9 cellular contexts compared by ENCODE assay signal in the genomic region with DNA sequence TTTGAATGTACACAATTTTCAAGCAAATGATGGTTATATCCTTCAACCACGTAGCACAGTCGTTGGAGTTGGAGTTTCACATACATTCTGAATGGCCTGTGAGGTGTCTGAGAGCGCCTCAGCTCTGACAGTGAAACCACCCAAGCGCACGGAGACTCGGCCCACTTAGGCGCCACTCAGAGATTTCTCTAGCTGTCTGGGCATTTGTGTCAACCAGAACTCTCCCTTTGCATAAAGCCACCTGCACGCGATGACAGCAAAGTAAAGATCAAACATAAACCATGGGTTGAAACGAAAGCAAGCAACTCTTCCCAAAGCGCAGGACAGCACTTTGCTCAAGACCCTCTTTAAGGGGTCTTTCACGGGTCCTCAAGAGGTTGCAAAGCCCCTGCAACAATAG. TPM values are rescaled to one million over a fixed set of nuclear protein-coding genes. Genes with fewer than 3 reads are reported as not detected.
A peak's percentile ranks its signal among the peaks of the same experiment; 100 is the strongest.
DNase-seq lines count a peak whose midpoint lies in the region; ATAC-seq and TF ChIP-seq lines count a peak whose summit lies in the region.
"Had no signal": no experiment of that assay in that cellular context is flagged by ENCODE, and none has a peak within 500 bp of the region (broad histone marks: within the 10 kb centered on the region; RNA-seq: fewer than 3 reads in every experiment).

No MANE protein-coding gene starts in this region.

- H3K9me2 ChIP-seq in neural cell (ENCODE audit: insufficient read depth, low read length) = no peaks in the 10 kb centered on the region

- H3K4me2 ChIP-seq in neural cell (ENCODE audit: low read length) = no peak overlapping the region

- no peaks in the 10 kb centered on the region for H3K27me3 Mint-ChIP-seq in Caco-2 (ENCODE audit: insufficient read depth, unreplicated experiment)
- H3K27me3 Mint-ChIP-seq in central memory CD8-positive, alpha-beta T cell = peaks cover 87% of the 10 kb centered on the region

- ATAC-seq in GM21423 (IDR thresholded peaks at IDR 0.05; ENCODE audit: unreplicated experiment) = peak; percentile 65
- no peak for ATAC-seq in central memory CD8-positive, alpha-beta T cell (replicated peaks; ENCODE audit: extremely low read depth, poor library complexity, severe bottlenecking)
- no peak for ATAC-seq in GM18858 (IDR thresholded peaks at IDR 0.05; ENCODE audit: unreplicated experiment)
- ATAC-seq in HG02938 (IDR thresholded peaks at IDR 0.05; ENCODE audit: unreplicated experiment) = no peak

- H3K27me3 ChIP-seq in Caco-2 (replicated peaks; ENCODE audit: control insufficient read depth, insufficient read depth, low read length) (no peaks in the 10 kb centered on the region), neural cell (ENCODE audit: insufficient read depth, low read depth, low read length) (peaks cover 69% of the 10 kb centered on the region)

- H3K27ac Mint-ChIP-seq in Caco-2 (ENCODE audit: unreplicated experiment) = peak overlapping the region; percentile 91
- no peak overlapping the region for H3K27ac Mint-ChIP-seq in central memory CD8-positive, alpha-beta T cell (ENCODE audit: low read depth)

- no peak for TF ChIP-seq EP300 in neural cell (conservative IDR thresholded peaks at IDR 0.05; ENCODE audit: poor library complexity, severe bottlenecking)

- no peaks in the 10 kb centered on the region for H3K79me2 ChIP-seq in neural cell (replicated peaks; ENCODE audit: insufficient read depth, low read length)

- DNase-seq in Caco-2 (no peak), AG08395 (ENCODE audit: low spot score) (no peak), NCI-H2171 (lab: John Stamatoyannopoulos, UW) (no peak)
- DNase-seq in central memory CD8-positive, alpha-beta T cell (ENCODE audit: low spot score in 2 of 2) = no peak

- peak overlapping the region; percentile 98 for H3K4me3 Mint-ChIP-seq in Caco-2 (ENCODE audit: unreplicated experiment)
- H3K4me3 Mint-ChIP-seq in central memory CD8-positive, alpha-beta T cell = peak overlapping the region; percentile 70

- TF ChIP-seq CTCF in Caco-2 (IDR thresholded peaks at IDR 0.05; ENCODE audit: insufficient read depth in 1 of 2, low read depth in 1 of 2, low read length in 1 of 2, severe bottlenecking in 1 of 2, unreplicated experiment in 1 of 2) (no peak), neural cell (IDR thresholded peaks at IDR 0.05; ENCODE audit: poor library complexity, severe bottlenecking) (no peak)

- no peaks in the 10 kb centered on the region for H4K20me1 ChIP-seq in neural cell (ENCODE audit: insufficient read depth)

- TF ChIP-seq RAD21 in neural cell (conservative IDR thresholded peaks at IDR 0.05) = no peak

- peaks cover 45% of the 10 kb centered on the region for H3K4me1 Mint-ChIP-seq in Caco-2 (ENCODE audit: low read depth, unreplicated experiment)
- H3K4me1 Mint-ChIP-seq in central memory CD8-positive, alpha-beta T cell = peaks cover 6% of the 10 kb centered on the region

- H3K4me3 ChIP-seq in Caco-2 (ENCODE audit: low read depth, low read length) = peak overlapping the region; percentile 57; the same call in 1 of the 2 replicates
- H3K4me3 ChIP-seq in neural cell (ENCODE audit: low read length) = peak overlapping the region; percentile 68

- H3K4me1 ChIP-seq in Caco-2 = peaks cover 36% of the 10 kb centered on the region

- H3K9me3 ChIP-seq in Caco-2 (no peaks in the 10 kb centered on the region), neural cell (ENCODE audit: low read length) (no peaks in the 10 kb centered on the region)

- BruUV-seq in Caco-2 (replicated peaks; lab: Mats Ljungman, UMichigan) = TSS peak; percentile 44

- no peak overlapping the region for H3K9ac ChIP-seq in neural cell (ENCODE audit: low read length)

- no peaks in the 10 kb centered on the region for H3K9me3 Mint-ChIP-seq in Caco-2 (ENCODE audit: unreplicated experiment)
- no peaks in the 10 kb centered on the region for H3K9me3 Mint-ChIP-seq in central memory CD8-positive, alpha-beta T cell

- no peaks in the 10 kb centered on the region for H3K36me3 ChIP-seq in Caco-2 (ENCODE audit: control insufficient read depth, insufficient read depth, low read length)
- H3K36me3 ChIP-seq in neural cell (ENCODE audit: insufficient read depth, low read length) = no peaks in the 10 kb centered on the region

- H3K27ac ChIP-seq in neural cell (ENCODE audit: low read length) = no peak overlapping the region

- POLR2A ChIA-PET in Caco-2 (lab: Charles Lee) = interaction anchor here (0.6 to 1.3 kb wide), 4 partner anchors 9 to 557 kb away, joined by 3 to 8 read pairs (median 4); no protein-coding TSS in a partner anchor

- CTCF ChIA-PET in Caco-2 (lab: Charles Lee) = interaction anchor here (1.4 to 2.7 kb wide), 4 partner anchors 9 to 130 kb away, joined by 3 to 17 read pairs (median 16); no protein-coding TSS in a partner anchor

- peaks cover 10% of the 10 kb centered on the region for H3K36me3 Mint-ChIP-seq in Caco-2 (ENCODE audit: insufficient read depth, unreplicated experiment)
- H3K36me3 Mint-ChIP-seq in central memory CD8-positive, alpha-beta T cell (ENCODE audit: insufficient read depth) = no peaks in the 10 kb centered on the region

- H2AFZ ChIP-seq in neural cell (ENCODE audit: low read depth, low read length) = no peak overlapping the region

- intact Hi-C loops in Caco-2 (cut with micrococcal nuclease; ENCODE audit: unreplicated experiment) = loop anchor here (1.0 to 5.0 kb wide), 2 partner anchors 9 to 43 kb away; no protein-coding TSS in a partner anchor

- no peaks in the 10 kb centered on the region for H3F3A ChIP-seq in neural cell (ENCODE audit: insufficient read depth, low read length, poor library complexity, severe bottlenecking)

TF ChIP-seq in neural cell, 6 proteins besides CTCF, POLR2A, EP300 and RAD21:
- TF ChIP-seq MXI1 (conservative IDR thresholded peaks at IDR 0.05; ENCODE audit: poor library complexity, severe bottlenecking) (no peak), SMC3 (conservative IDR thresholded peaks at IDR 0.05; ENCODE audit: poor library complexity) (no peak), EZH2 (IDR thresholded peaks at IDR 0.05; ENCODE audit: borderline replicate concordance, insufficient read depth, low read length, poor library complexity, severe bottlenecking) (no peak), POLR2AphosphoS5 (IDR thresholded peaks at IDR 0.05) (no peak), TAF1 (IDR thresholded peaks at IDR 0.05; ENCODE audit: low read depth) (no peak)
- TF ChIP-seq, protein P1, sequence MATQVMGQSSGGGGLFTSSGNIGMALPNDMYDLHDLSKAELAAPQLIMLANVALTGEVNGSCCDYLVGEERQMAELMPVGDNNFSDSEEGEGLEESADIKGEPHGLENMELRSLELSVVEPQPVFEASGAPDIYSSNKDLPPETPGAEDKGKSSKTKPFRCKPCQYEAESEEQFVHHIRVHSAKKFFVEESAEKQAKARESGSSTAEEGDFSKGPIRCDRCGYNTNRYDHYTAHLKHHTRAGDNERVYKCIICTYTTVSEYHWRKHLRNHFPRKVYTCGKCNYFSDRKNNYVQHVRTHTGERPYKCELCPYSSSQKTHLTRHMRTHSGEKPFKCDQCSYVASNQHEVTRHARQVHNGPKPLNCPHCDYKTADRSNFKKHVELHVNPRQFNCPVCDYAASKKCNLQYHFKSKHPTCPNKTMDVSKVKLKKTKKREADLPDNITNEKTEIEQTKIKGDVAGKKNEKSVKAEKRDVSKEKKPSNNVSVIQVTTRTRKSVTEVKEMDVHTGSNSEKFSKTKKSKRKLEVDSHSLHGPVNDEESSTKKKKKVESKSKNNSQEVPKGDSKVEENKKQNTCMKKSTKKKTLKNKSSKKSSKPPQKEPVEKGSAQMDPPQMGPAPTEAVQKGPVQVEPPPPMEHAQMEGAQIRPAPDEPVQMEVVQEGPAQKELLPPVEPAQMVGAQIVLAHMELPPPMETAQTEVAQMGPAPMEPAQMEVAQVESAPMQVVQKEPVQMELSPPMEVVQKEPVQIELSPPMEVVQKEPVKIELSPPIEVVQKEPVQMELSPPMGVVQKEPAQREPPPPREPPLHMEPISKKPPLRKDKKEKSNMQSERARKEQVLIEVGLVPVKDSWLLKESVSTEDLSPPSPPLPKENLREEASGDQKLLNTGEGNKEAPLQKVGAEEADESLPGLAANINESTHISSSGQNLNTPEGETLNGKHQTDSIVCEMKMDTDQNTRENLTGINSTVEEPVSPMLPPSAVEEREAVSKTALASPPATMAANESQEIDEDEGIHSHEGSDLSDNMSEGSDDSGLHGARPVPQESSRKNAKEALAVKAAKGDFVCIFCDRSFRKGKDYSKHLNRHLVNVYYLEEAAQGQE (IDR thresholded peaks at IDR 0.05; ENCODE audit: borderline replicate concordance) = no peak

RNA-seq across cellular contexts. Expression of gene SLC6A4, which starts 0.5 kb away (rescaled TPM):
- total RNA-seq in Caco-2 (2022) = 15.0 and 20.6 TPM in 2 replicates
- 1.1 TPM in 2 replicates for polyA plus RNA-seq in neural cell
- not detected in 2 replicates for polyA minus RNA-seq in neural cell
- total RNA-seq: NCI-H460 had no signal

RNA-seq across cellular contexts. Expression of gene BLMH, which starts 56.8 kb away (rescaled TPM):
- 56.1 and 57.4 TPM in 2 replicates for total RNA-seq in Caco-2 (2022)
- 44.3 and 53.7 TPM in 2 replicates for polyA plus RNA-seq in neural cell
- 44.1 and 44.8 TPM in 2 replicates for polyA minus RNA-seq in neural cell
